ENCODE assay signal across 1 cellular context in the genomic region with DNA sequence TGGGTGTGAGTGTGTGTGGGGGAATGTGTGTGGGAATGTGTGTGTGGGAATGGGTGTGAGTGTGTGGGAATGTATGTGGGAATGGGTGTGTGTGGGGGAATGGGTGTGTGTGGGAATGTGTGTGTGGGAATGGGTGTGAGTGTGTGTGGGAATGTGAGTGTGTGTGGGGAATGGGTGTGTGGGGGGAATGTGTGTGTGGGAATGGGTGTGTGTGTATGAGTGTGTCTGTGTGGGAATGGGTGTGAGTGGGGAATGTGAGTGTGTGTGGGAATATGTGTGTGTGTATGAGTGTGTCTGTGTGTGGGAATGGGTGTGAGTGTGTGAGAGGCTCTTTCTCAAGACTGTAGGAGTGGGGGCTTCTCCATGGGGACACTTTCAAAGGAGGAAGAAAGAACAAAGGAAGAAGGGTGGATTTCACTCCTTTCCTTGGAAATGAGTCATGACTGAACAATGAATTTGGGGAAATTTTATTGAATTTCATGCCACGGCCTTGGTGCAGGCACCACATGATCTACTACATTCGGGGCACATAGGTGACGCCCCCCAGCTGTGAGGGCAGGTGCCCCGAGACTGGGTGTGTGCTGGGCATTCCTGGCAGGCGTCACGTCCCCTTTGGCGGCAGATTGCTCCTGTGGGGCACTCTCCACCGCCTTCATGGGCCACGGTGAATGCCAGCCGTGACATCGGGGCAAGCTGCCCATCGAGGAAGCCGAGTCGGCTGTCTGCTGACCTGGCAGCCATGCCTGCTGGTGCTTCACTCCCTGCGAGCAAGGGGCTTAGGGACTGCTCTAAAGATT.
TF ChIP-seq lines count a peak whose summit lies in the region.

No MANE protein-coding gene starts in this region.

TF ChIP-seq in HCT116, 20 proteins besides CTCF, POLR2A, EP300 and RAD21:
- no peak for TF ChIP-seq EZH2 (IDR thresholded peaks at IDR 0.05)
- no peak for TF ChIP-seq ZFX (IDR thresholded peaks at IDR 0.05)
- no peak for TF ChIP-seq SP1 (IDR thresholded peaks at IDR 0.05; ENCODE audit: low read depth)
- peak; percentile 59 for TF ChIP-seq TCF7L2 (IDR thresholded peaks at IDR 0.05; ENCODE audit: borderline replicate concordance, extremely low read depth, insufficient read depth, insufficient read length)
- TF ChIP-seq POLR2AphosphoS5 (IDR thresholded peaks at IDR 0.05; ENCODE audit: low read depth, low read length) = peak; percentile 31; the same call in 1 of the 2 replicates
- TF ChIP-seq JUND (IDR thresholded peaks at IDR 0.05) = no peak
TF ChIP-seq in HCT116: peak in this region for 2.
